ENCODE assay signal across 25 cellular contexts in genomic region chr18:47915229-47915628, GRCh38. TPM values are rescaled to one million over a fixed set of nuclear protein-coding genes. Genes with fewer than 3 reads are reported as not detected.
DNase-seq lines count a peak whose midpoint lies in the region; ATAC-seq, FAIRE-seq and TF ChIP-seq lines count a peak whose summit lies in the region.
"Had no signal": no experiment of that assay in that cellular context is flagged by ENCODE, and none has a peak within 500 bp of the region (broad histone marks: within the 10 kb centered on the region; RNA-seq: fewer than 3 reads in every experiment).

No MANE protein-coding gene starts in this region.

- TF ChIP-seq EP300 in HepG2 (IDR thresholded peaks at IDR 0.05; ENCODE audit: low read depth in 2 of 2, low read length in 2 of 2) (no peak), HepG2 (CRISPR knock-in tag; IDR thresholded peaks at IDR 0.05; ENCODE audit: borderline replicate concordance) (no peak)

- H3K4me3 ChIP-seq in trophoblast cell (ENCODE audit: low read depth, low read length) (no peak overlapping the region), HepG2 (replicated peaks in 1 of 3; ENCODE audit: insufficient read depth in 1 of 3, low read depth in 2 of 3, low read length in 3 of 3) (no peak overlapping the region)
- H3K4me3 ChIP-seq: adrenal gland, cardiac muscle cell, suprapubic skin, vagina had no signal

- CTCF ChIA-PET in HepG2 (lab: Yijun Ruan, JAX; ENCODE audit: low intra/inter-chr PET ratio, low total read pairs): no interaction called here

- ATAC-seq in central memory CD8-positive, alpha-beta T cell (replicated peaks; ENCODE audit: extremely low read depth, poor library complexity, severe bottlenecking): no peak
- ATAC-seq in HG03039 (IDR thresholded peaks at IDR 0.05; ENCODE audit: unreplicated experiment): no peak
- no peak for ATAC-seq in HepG2
- ATAC-seq in HG02610 (IDR thresholded peaks at IDR 0.05; ENCODE audit: unreplicated experiment): no peak
- ATAC-seq: left colon had no signal

- H3K27me3 ChIP-seq in trophoblast cell (ENCODE audit: insufficient read depth, low read length) (no peaks in the 10 kb centered on the region), HepG2 (ENCODE audit: control insufficient read depth in 1 of 2, insufficient read depth in 2 of 2, low read length in 2 of 2) (no peaks in the 10 kb centered on the region)
- H3K27me3 ChIP-seq: adrenal gland, cardiac muscle cell, neutrophil, suprapubic skin, vagina had no signal

- peaks cover 0 to 2% of the 10 kb centered on the region in 2 experiments for H3K36me3 ChIP-seq in trophoblast cell (ENCODE audit: control insufficient read depth in 1 of 2, insufficient read depth in 2 of 2, low read length in 2 of 2)
- no peaks in the 10 kb centered on the region; a peak in 1 of 5 replicates for H3K36me3 ChIP-seq in HepG2 (replicated peaks in 1 of 2; ENCODE audit: control insufficient read depth in 1 of 2, insufficient read depth in 2 of 2, low read length in 2 of 2)
- H3K36me3 ChIP-seq: adrenal gland, cardiac muscle cell, neutrophil, suprapubic skin, vagina had no signal

- H3K27ac Mint-ChIP-seq in activated T-cell treated with anti-CD3 and anti-CD28 coated beads, Interleukin-2, amount 50 U/mL, for 24 hours: peak overlapping the region; percentile 72
- H3K27ac Mint-ChIP-seq in central memory CD8-positive, alpha-beta T cell (ENCODE audit: low read depth): peak overlapping the region; percentile 52

- H4K20me1 ChIP-seq in HepG2 (ENCODE audit: insufficient read depth, low read length): peaks cover 22% of the 10 kb centered on the region; the same call in 1 of the 2 replicates

- H3K4me1 Mint-ChIP-seq in activated T-cell treated with anti-CD3 and anti-CD28 coated beads, Interleukin-2, amount 50 U/mL, for 24 hours (ENCODE audit: low read depth): peaks cover 99% of the 10 kb centered on the region
- H3K4me1 Mint-ChIP-seq in central memory CD8-positive, alpha-beta T cell: peaks cover 61% of the 10 kb centered on the region

- intact Hi-C loops in HepG2 (cut with micrococcal nuclease; ENCODE audit: unreplicated experiment): no loop called here

- H3K9me3 Mint-ChIP-seq in activated T-cell treated with anti-CD3 and anti-CD28 coated beads, Interleukin-2, amount 50 U/mL, for 24 hours: no peaks in the 10 kb centered on the region
- no peaks in the 10 kb centered on the region for H3K9me3 Mint-ChIP-seq in central memory CD8-positive, alpha-beta T cell

- H4K8ac ChIP-seq in trophoblast cell (ENCODE audit: low read depth, low read length): no peak overlapping the region

- peaks cover 7% of the 10 kb centered on the region for H3K79me1 ChIP-seq in trophoblast cell (ENCODE audit: low read length)

- no peak for FAIRE-seq in HepG2 (lab: Jason Lieb, UNC)
- FAIRE-seq: TTC549 had no signal

- H3K4me2 ChIP-seq in trophoblast cell (ENCODE audit: low read length) (no peak overlapping the region), HepG2 (ENCODE audit: low read depth, low read length) (no peak overlapping the region)
- H3K4me2 ChIP-seq: KMS-11 had no signal

- H2BK12ac ChIP-seq in trophoblast cell (ENCODE audit: low read length): no peak overlapping the region

- no peak overlapping the region for H4K12ac ChIP-seq in trophoblast cell (ENCODE audit: low read depth, low read length)

- H3K27me3 Mint-ChIP-seq in activated T-cell treated with anti-CD3 and anti-CD28 coated beads, Interleukin-2, amount 50 U/mL, for 24 hours: no peaks in the 10 kb centered on the region
- H3K27me3 Mint-ChIP-seq in central memory CD8-positive, alpha-beta T cell: no peaks in the 10 kb centered on the region

- no peak overlapping the region for H4K91ac ChIP-seq in trophoblast cell (ENCODE audit: low read depth, low read length)

- in situ Hi-C loops in HepG2 (cut with HindIII; ENCODE audit: extremely low pct_ligation_motif_present, low pct_unique_long_range_greater_than_20kb): no loop called here

- no peak overlapping the region for H2BK5ac ChIP-seq in trophoblast cell (ENCODE audit: low read depth, low read length, poor library complexity)

- H3K4ac ChIP-seq in trophoblast cell (ENCODE audit: low read depth, low read length): peak overlapping the region; percentile 97

- H3K4me1 ChIP-seq in trophoblast cell (ENCODE audit: control insufficient read depth in 1 of 2, insufficient read depth in 2 of 2, low read length in 2 of 2) (peaks cover 8 to 21% of the 10 kb centered on the region in 2 experiments), HepG2 (ENCODE audit: insufficient read depth, low read length) (peaks cover 61% of the 10 kb centered on the region)

- no peak for DNase-seq in activated T-cell treated with anti-CD3 and anti-CD28 coated beads, Interleukin-2, amount 50 U/mL, for 24 hours
- DNase-seq in activated T-cell treated with anti-CD3 and anti-CD28 coated beads, Interleukin-2, amount 50 U/mL, for 48 hours: no peak
- DNase-seq in LHCN-M2 (ENCODE audit: low read depth): peak; percentile 11
- DNase-seq in central memory CD8-positive, alpha-beta T cell (ENCODE audit: low spot score in 2 of 2): no peak
- DNase-seq in trophoblast cell: no peak
- no peak for DNase-seq in HepG2 (ENCODE audit: low spot score)
- DNase-seq: activated CD4-positive, alpha-beta T cell treated with anti-CD3 and anti-CD28 coated beads for 4 hours; activated T-cell treated with anti-CD3 and anti-CD28 coated beads, Interleukin-2, amount 50 U/mL, for 1 hour; adrenal gland; DND-41; left colon; midbrain; NCI-H1048; NCI-H2081; NCI-H446 treated with DMSO at 0.1 percent for 48 hours; NK-92 treated with Interleukin-12 subunit alpha and Interleukin-12 subunit beta, amount 100 ng/mL, for 24 hours; stimulated activated CD8-positive, alpha-beta memory T cell treated with anti-CD3 and anti-CD28 coated beads, Interleukin-4, amount 100 ng/mL, for 48 hours had no signal

- H3K79me2 ChIP-seq in trophoblast cell (ENCODE audit: control insufficient read depth, insufficient read depth, low read length, poor library complexity) (peaks cover 17% of the 10 kb centered on the region), HepG2 (ENCODE audit: insufficient read depth, low read length) (peaks cover 95% of the 10 kb centered on the region)

- H3K9ac ChIP-seq in trophoblast cell (ENCODE audit: low read length): no peak overlapping the region
- no peak overlapping the region for H3K9ac ChIP-seq in HepG2 (ENCODE audit: insufficient read depth, low read depth, low read length)
- H3K9ac ChIP-seq: KMS-11 had no signal

- H3K23ac ChIP-seq in trophoblast cell (ENCODE audit: low read length): no peak overlapping the region

- H3K4me3 Mint-ChIP-seq in activated T-cell treated with anti-CD3 and anti-CD28 coated beads, Interleukin-2, amount 50 U/mL, for 24 hours: no peak overlapping the region
- no peak overlapping the region for H3K4me3 Mint-ChIP-seq in central memory CD8-positive, alpha-beta T cell

- H3K36me3 Mint-ChIP-seq in activated T-cell treated with anti-CD3 and anti-CD28 coated beads, Interleukin-2, amount 50 U/mL, for 24 hours (ENCODE audit: low read depth): peaks cover 77% of the 10 kb centered on the region
- H3K36me3 Mint-ChIP-seq in central memory CD8-positive, alpha-beta T cell (ENCODE audit: insufficient read depth): peaks cover 5% of the 10 kb centered on the region

- POLR2A ChIA-PET in HepG2 (lab: Yijun Ruan, JAX): no interaction called here

- no peak overlapping the region for H3K14ac ChIP-seq in trophoblast cell (ENCODE audit: low read length)

- TF ChIP-seq RAD21 in HepG2 (CRISPR knock-in tag; IDR thresholded peaks at IDR 0.05): no peak

- H2AK5ac ChIP-seq in trophoblast cell (ENCODE audit: low read length): no peak overlapping the region

- H2AFZ ChIP-seq in trophoblast cell (ENCODE audit: insufficient read depth, low read length, poor library complexity) (no peak overlapping the region), HepG2 (ENCODE audit: low read length) (no peak overlapping the region)

- no peak overlapping the region for H2BK120ac ChIP-seq in trophoblast cell (ENCODE audit: insufficient read depth, low read length, poor library complexity)

- TF ChIP-seq POLR2A in HepG2 (IDR thresholded peaks at IDR 0.05; ENCODE audit: insufficient read depth in 1 of 2, low read depth in 2 of 2, low read length in 2 of 2): no peak

- H3K27ac ChIP-seq in trophoblast cell (ENCODE audit: low read depth, low read length) (no peak overlapping the region), HepG2 (ENCODE audit: extremely low read length, insufficient read depth, low read length) (no peak overlapping the region)
- H3K27ac ChIP-seq: adrenal gland, cardiac muscle cell, KMS-11, neutrophil, suprapubic skin, vagina had no signal

- TF ChIP-seq CTCF in HepG2 (CRISPR knock-in tag; IDR thresholded peaks at IDR 0.05): no peak

- H3K18ac ChIP-seq in trophoblast cell (ENCODE audit: low read length): no peak overlapping the region

- no TSS peak for BruUV-seq in HepG2 (replicated peaks; lab: Mats Ljungman, UMichigan)

- no peaks in the 10 kb centered on the region for H3K9me3 ChIP-seq in trophoblast cell (ENCODE audit: insufficient read depth, low read depth, low read length)
- no peaks in the 10 kb centered on the region for H3K9me3 ChIP-seq in HepG2 (ENCODE audit: low read length)
- H3K9me3 ChIP-seq: adrenal gland, neutrophil, suprapubic skin, vagina had no signal

RNA-seq across cellular contexts. Expression of gene SMAD2, which starts 15.2 kb away (rescaled TPM):
- 94.3 and 105 TPM in 2 replicates for total RNA-seq in LHCN-M2 (2014; rRNA removed)
- polyA plus RNA-seq in LHCN-M2 (2012): 57.6 TPM
- polyA plus RNA-seq in trophoblast cell (2013): 67.3 and 70.4 TPM in 2 replicates
- total RNA-seq in HepG2 (2016; rRNA removed; fragmentation: Illumina TruSeq; extraction: Trizol): 96.2 and 132 TPM in 2 replicates
- 162 and 182 TPM in 2 replicates for total RNA-seq in HepG2 (2016; cell fraction: cytosol; rRNA removed; fragmentation: Illumina TruSeq; extraction: Trizol; ENCODE audit: low read depth)
- total RNA-seq in HepG2 (2016; cell fraction: insoluble cytoplasmic fraction; rRNA removed; fragmentation: Illumina TruSeq; extraction: Trizol): 95.6 and 122 TPM in 2 replicates
- 148 and 164 TPM in 2 replicates for total RNA-seq in HepG2 (2016; cell fraction: membrane; rRNA removed; fragmentation: Illumina TruSeq; extraction: Trizol)
- total RNA-seq in HepG2 (2016; cell fraction: nucleus; rRNA removed; fragmentation: Illumina TruSeq; extraction: Trizol): 74.9 and 75.8 TPM in 2 replicates
- 34.0 and 40.2 TPM in 2 replicates for polyA plus RNA-seq in HepG2 (2011; rRNA removed)
- 22.8 and 32.4 TPM in 2 replicates for polyA plus RNA-seq in HepG2 (2011; cell fraction: cytosol; rRNA removed)
- 16.3 and 21.0 TPM in 2 replicates for polyA plus RNA-seq in HepG2 (2011; cell fraction: nucleus; rRNA removed)
- polyA plus RNA-seq in HepG2 (2012): 48.7 and 54.8 TPM in 2 replicates
- 61.1 and 63.8 TPM in 2 replicates for polyA plus RNA-seq in HepG2 (2016; cell fraction: cytosol; fragmentation: Illumina TruSeq; extraction: Trizol; ENCODE audit: low read depth)
- 69.3 and 70.0 TPM in 2 replicates for polyA plus RNA-seq in HepG2 (2016; cell fraction: insoluble cytoplasmic fraction; fragmentation: Illumina TruSeq; extraction: Trizol; ENCODE audit: low read depth)
- 82.3 and 86.6 TPM in 2 replicates for polyA plus RNA-seq in HepG2 (2016; cell fraction: membrane; fragmentation: Illumina TruSeq; extraction: Trizol; ENCODE audit: low read depth)
- 36.9 and 38.6 TPM in 2 replicates for polyA plus RNA-seq in HepG2 (2016; cell fraction: nucleus; fragmentation: Illumina TruSeq; extraction: Trizol; ENCODE audit: insufficient read depth, low read depth)
- polyA minus RNA-seq in HepG2 (2011; rRNA and poly(A)+ RNA removed; ENCODE audit: low replicate concordance): 48.2 and 195 TPM in 2 replicates
- polyA minus RNA-seq in HepG2 (2011; cell fraction: cytosol; rRNA and poly(A)+ RNA removed): 51.8 and 65.1 TPM in 2 replicates
- polyA minus RNA-seq in HepG2 (2011; cell fraction: nucleus; rRNA and poly(A)+ RNA removed): 86.8 and 96.2 TPM in 2 replicates
